In genomic region chr19:39500543-39500942, GRCh38 we compare ENCODE assay signal across 1 cellular context.
TF ChIP-seq lines count a peak whose summit lies in the region.

No MANE protein-coding gene starts in this region.

TF ChIP-seq in WTC11, 78 proteins besides CTCF, POLR2A, EP300 and RAD21:
- TF ChIP-seq ELF4 (CRISPR knock-in tag; IDR thresholded peaks at IDR 0.05; ENCODE audit: low read depth) (no peak), NFE2L1 (CRISPR knock-in tag; IDR thresholded peaks at IDR 0.05) (no peak), ESRRA (CRISPR knock-in tag; IDR thresholded peaks at IDR 0.05; ENCODE audit: borderline replicate concordance) (no peak), TEAD4 (CRISPR knock-in tag; IDR thresholded peaks at IDR 0.05) (no peak), NFATC4 (CRISPR knock-in tag; IDR thresholded peaks at IDR 0.05) (no peak), MLX (CRISPR knock-in tag; IDR thresholded peaks at IDR 0.05) (no peak), EMX1 (CRISPR knock-in tag; IDR thresholded peaks at IDR 0.05) (no peak)
- TF ChIP-seq, protein P1, sequence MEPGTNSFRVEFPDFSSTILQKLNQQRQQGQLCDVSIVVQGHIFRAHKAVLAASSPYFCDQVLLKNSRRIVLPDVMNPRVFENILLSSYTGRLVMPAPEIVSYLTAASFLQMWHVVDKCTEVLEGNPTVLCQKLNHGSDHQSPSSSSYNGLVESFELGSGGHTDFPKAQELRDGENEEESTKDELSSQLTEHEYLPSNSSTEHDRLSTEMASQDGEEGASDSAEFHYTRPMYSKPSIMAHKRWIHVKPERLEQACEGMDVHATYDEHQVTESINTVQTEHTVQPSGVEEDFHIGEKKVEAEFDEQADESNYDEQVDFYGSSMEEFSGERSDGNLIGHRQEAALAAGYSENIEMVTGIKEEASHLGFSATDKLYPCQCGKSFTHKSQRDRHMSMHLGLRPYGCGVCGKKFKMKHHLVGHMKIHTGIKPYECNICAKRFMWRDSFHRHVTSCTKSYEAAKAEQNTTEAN (CRISPR knock-in tag; IDR thresholded peaks at IDR 0.05) = no peak
- TF ChIP-seq, protein P2, sequence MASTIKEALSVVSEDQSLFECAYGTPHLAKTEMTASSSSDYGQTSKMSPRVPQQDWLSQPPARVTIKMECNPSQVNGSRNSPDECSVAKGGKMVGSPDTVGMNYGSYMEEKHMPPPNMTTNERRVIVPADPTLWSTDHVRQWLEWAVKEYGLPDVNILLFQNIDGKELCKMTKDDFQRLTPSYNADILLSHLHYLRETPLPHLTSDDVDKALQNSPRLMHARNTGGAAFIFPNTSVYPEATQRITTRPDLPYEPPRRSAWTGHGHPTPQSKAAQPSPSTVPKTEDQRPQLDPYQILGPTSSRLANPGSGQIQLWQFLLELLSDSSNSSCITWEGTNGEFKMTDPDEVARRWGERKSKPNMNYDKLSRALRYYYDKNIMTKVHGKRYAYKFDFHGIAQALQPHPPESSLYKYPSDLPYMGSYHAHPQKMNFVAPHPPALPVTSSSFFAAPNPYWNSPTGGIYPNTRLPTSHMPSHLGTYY (CRISPR knock-in tag; IDR thresholded peaks at IDR 0.05) = no peak
TF ChIP-seq in WTC11: peak in this region for 0.
